Comparison of ENCODE assay signal across 12 cellular contexts in genomic region chr12:12836571-12836970, GRCh38. TPM values are rescaled to one million over a fixed set of nuclear protein-coding genes. Genes with fewer than 3 reads are reported as not detected.
DNase-seq lines count a peak whose midpoint lies in the region; ATAC-seq, FAIRE-seq and TF ChIP-seq lines count a peak whose summit lies in the region.
"Had no signal": no experiment of that assay in that cellular context is flagged by ENCODE, and none has a peak within 500 bp of the region (broad histone marks: within the 10 kb centered on the region; RNA-seq: fewer than 3 reads in every experiment).

No MANE protein-coding gene starts in this region.

- peak overlapping the region; percentile 87 for H3K27ac Mint-ChIP-seq in Caco-2 (ENCODE audit: unreplicated experiment)
- peak overlapping the region; percentile 23 for H3K27ac Mint-ChIP-seq in stimulated activated effector memory CD8-positive, alpha-beta T cell treated with anti-CD3 and anti-CD28 coated beads, Interleukin-12 subunit alpha, Interleukin-12 subunit beta, amount 100 ng/mL, for 72 hours
- no peak overlapping the region for H3K27ac Mint-ChIP-seq in natural killer cell
- H3K27ac Mint-ChIP-seq: activated CD8-positive, alpha-beta memory T cell treated with anti-CD3 and anti-CD28 coated beads, Interleukin-2, amount 10 ng/mL, durations not matched to agents 7 days and 5 days; activated naive CD8-positive, alpha-beta T cell treated with anti-CD3 and anti-CD28 coated beads, Interleukin-2, amount 10 ng/mL, durations not matched to agents 7 days and 5 days had no signal

- TF ChIP-seq CTCF in Caco-2 (IDR thresholded peaks at IDR 0.05; ENCODE audit: insufficient read depth in 1 of 2, low read depth in 1 of 2, low read length in 1 of 2, severe bottlenecking in 1 of 2, unreplicated experiment in 1 of 2) (no peak), D721Med (IDR thresholded peaks at IDR 0.05; ENCODE audit: insufficient read depth, missing control alignments) (no peak), natural killer cell (IDR thresholded peaks at IDR 0.05) (no peak)

- peaks cover 6% of the 10 kb centered on the region for H3K36me3 ChIP-seq in Caco-2 (ENCODE audit: control insufficient read depth, insufficient read depth, low read length)

- no peaks in the 10 kb centered on the region for H3K27me3 ChIP-seq in Caco-2 (replicated peaks; ENCODE audit: control insufficient read depth, insufficient read depth, low read length)

- no peak overlapping the region for H3K4me3 ChIP-seq in Caco-2 (ENCODE audit: low read depth, low read length)

- POLR2A ChIA-PET in Caco-2 (lab: Charles Lee) = interaction anchor here (0.8 to 3.2 kb wide), 3 partner anchors 36 to 54 kb away, joined by 6 to 26 read pairs (median 15); partner anchors contain the start of gene GPRC5A

- CTCF ChIA-PET in Caco-2 (lab: Charles Lee) = interaction anchor here (0.6 to 2.7 kb wide), 20 partner anchors 17 to 487 kb away, joined by 3 to 59 read pairs (median 4); partner anchors contain the start of genes GPRC5A and MANSC1

- peaks cover 45% of the 10 kb centered on the region for H3K4me1 ChIP-seq in Caco-2

- BruUV-seq in Caco-2 (replicated peaks; lab: Mats Ljungman, UMichigan) = no TSS peak

- H3K27me3 Mint-ChIP-seq in Caco-2 (ENCODE audit: insufficient read depth, unreplicated experiment) (no peaks in the 10 kb centered on the region), natural killer cell (ENCODE audit: low read depth in 2 of 2) (no peaks in the 10 kb centered on the region)
- H3K27me3 Mint-ChIP-seq: activated CD8-positive, alpha-beta memory T cell treated with anti-CD3 and anti-CD28 coated beads, Interleukin-2, amount 10 ng/mL, durations not matched to agents 7 days and 5 days; activated naive CD8-positive, alpha-beta T cell treated with anti-CD3 and anti-CD28 coated beads, Interleukin-2, amount 10 ng/mL, durations not matched to agents 7 days and 5 days had no signal

- no peak for FAIRE-seq in D721Med (lab: Jason Lieb, UNC)

- no peak for DNase-seq in Caco-2
- peak; percentile 36 for DNase-seq in M059J (ENCODE audit: low read depth)
- no peak for DNase-seq in left colon
- DNase-seq in stimulated activated effector memory CD8-positive, alpha-beta T cell treated with anti-CD3 and anti-CD28 coated beads, Interleukin-12 subunit alpha, Interleukin-12 subunit beta, amount 100 ng/mL, for 72 hours (ENCODE audit: low spot score in 2 of 2) = no peak
- DNase-seq in D721Med (ENCODE audit: insufficient read length, low spot score) = no peak
- no peak for DNase-seq in effector CD4-positive, alpha-beta T cell
- no peak for DNase-seq in natural killer cell
- DNase-seq: glutamatergic neuron had no signal

- intact Hi-C loops in Caco-2 (cut with micrococcal nuclease; ENCODE audit: unreplicated experiment) = no loop called here
- intact Hi-C loops in left colon (cut with DNase I, micrococcal nuclease) = loop anchor here in 1 of 2 donors (10.0 kb wide), 1 partner anchor 48 kb away; no protein-coding TSS in a partner anchor
- intact Hi-C loops in natural killer cell (cut with micrococcal nuclease) = no loop called here

- H3K9me3 Mint-ChIP-seq in Caco-2 (ENCODE audit: unreplicated experiment) (peaks cover 6% of the 10 kb centered on the region), natural killer cell (no peaks in the 10 kb centered on the region)
- no peaks in the 10 kb centered on the region for H3K9me3 Mint-ChIP-seq in stimulated activated effector memory CD8-positive, alpha-beta T cell treated with anti-CD3 and anti-CD28 coated beads, Interleukin-12 subunit alpha, Interleukin-12 subunit beta, amount 100 ng/mL, for 72 hours
- H3K9me3 Mint-ChIP-seq: activated naive CD8-positive, alpha-beta T cell treated with anti-CD3 and anti-CD28 coated beads, Interleukin-2, amount 10 ng/mL, durations not matched to agents 7 days and 5 days; CD8-positive, alpha-beta T cell had no signal

- H3K4me1 Mint-ChIP-seq in Caco-2 (ENCODE audit: low read depth, unreplicated experiment) = peaks cover 55% of the 10 kb centered on the region
- H3K4me1 Mint-ChIP-seq in stimulated activated effector memory CD8-positive, alpha-beta T cell treated with anti-CD3 and anti-CD28 coated beads, Interleukin-12 subunit alpha, Interleukin-12 subunit beta, amount 100 ng/mL, for 72 hours = peaks cover 12% of the 10 kb centered on the region
- H3K4me1 Mint-ChIP-seq in natural killer cell = peaks cover 0 to 10% of the 10 kb centered on the region in 2 donors

- no peaks in the 10 kb centered on the region for H3K9me3 ChIP-seq in Caco-2

- ATAC-seq in left colon (peak; percentile 29), GM19395 (IDR thresholded peaks at IDR 0.05; ENCODE audit: unreplicated experiment) (no peak), natural killer cell (no peak)
- no peak for ATAC-seq in stimulated activated effector memory CD8-positive, alpha-beta T cell treated with anti-CD3 and anti-CD28 coated beads, Interleukin-12 subunit alpha, Interleukin-12 subunit beta, amount 100 ng/mL, for 72 hours

- no peak overlapping the region for H3K4me3 Mint-ChIP-seq in Caco-2 (ENCODE audit: unreplicated experiment)
- H3K4me3 Mint-ChIP-seq in stimulated activated effector memory CD8-positive, alpha-beta T cell treated with anti-CD3 and anti-CD28 coated beads, Interleukin-12 subunit alpha, Interleukin-12 subunit beta, amount 100 ng/mL, for 72 hours = no peak overlapping the region
- H3K4me3 Mint-ChIP-seq in natural killer cell = no peak overlapping the region
- H3K4me3 Mint-ChIP-seq: activated CD8-positive, alpha-beta memory T cell treated with anti-CD3 and anti-CD28 coated beads, Interleukin-2, amount 10 ng/mL, durations not matched to agents 7 days and 5 days; activated naive CD8-positive, alpha-beta T cell treated with anti-CD3 and anti-CD28 coated beads, Interleukin-2, amount 10 ng/mL, durations not matched to agents 7 days and 5 days; CD8-positive, alpha-beta T cell had no signal

- peaks cover 37% of the 10 kb centered on the region for H3K36me3 Mint-ChIP-seq in Caco-2 (ENCODE audit: insufficient read depth, unreplicated experiment)
- peaks cover 47% of the 10 kb centered on the region for H3K36me3 Mint-ChIP-seq in stimulated activated effector memory CD8-positive, alpha-beta T cell treated with anti-CD3 and anti-CD28 coated beads, Interleukin-12 subunit alpha, Interleukin-12 subunit beta, amount 100 ng/mL, for 72 hours
- peaks cover 12% of the 10 kb centered on the region for H3K36me3 Mint-ChIP-seq in natural killer cell

RNA-seq across cellular contexts. Expression of gene DDX47, which starts 23.4 kb away (rescaled TPM):
- total RNA-seq in Caco-2 (2022) = 121 and 138 TPM in 2 replicates
- 125 and 149 TPM in 2 replicates for total RNA-seq in M059J (2014; rRNA removed; shearing (Covaris generic))
- total RNA-seq in left colon = 10 to 100 TPM; 30.5 to 31.0 TPM
- 100 to 1,000 TPM in 2 of 3 donors, 10 to 100 TPM in 1; 98.9 to 120 (median 114) TPM for total RNA-seq in natural killer cell

RNA-seq across cellular contexts. Expression of gene APOLD1, which starts 51.1 kb away (rescaled TPM):
- total RNA-seq in Caco-2 (2022) (4.1 and 4.7 TPM in 2 replicates), left colon (1 to 10 TPM; 2.6 to 6.7 TPM), natural killer cell (1 to 10 TPM in 2 of 3 donors, under 1 TPM in 1; 0.70 to 1.6 (median 1.6) TPM)
- 16.9 and 18.9 TPM in 2 replicates for total RNA-seq in M059J (2014; rRNA removed; shearing (Covaris generic))

RNA-seq across cellular contexts. Expression of gene GPRC5A, which starts 54.8 kb away (rescaled TPM):
- total RNA-seq in Caco-2 (2022) (73.9 and 99.7 TPM in 2 replicates), left colon (100 to 1,000 TPM; 206 to 463 TPM), natural killer cell (under 1 TPM in 2 of 3 donors, not detected in 1; 0.09 to 0.28 TPM)
- 70.0 and 89.7 TPM in 2 replicates for total RNA-seq in M059J (2014; rRNA removed; shearing (Covaris generic))
- total RNA-seq: activated CD8-positive, alpha-beta memory T cell treated with anti-CD3 and anti-CD28 coated beads, Interleukin-2, amount 10 ng/mL, durations not matched to agents 7 days and 5 days; activated naive CD8-positive, alpha-beta T cell treated with anti-CD3 and anti-CD28 coated beads, Interleukin-2, amount 10 ng/mL, durations not matched to agents 7 days and 5 days; CD8-positive, alpha-beta T cell had no signal

Comparison
In these comparisons a context has a peak if more than half of its experiments do, and no peak if none do; other contexts are left out.
1. H3K27ac Mint-ChIP-seq: peak in Caco-2 (single experiment) and stimulated activated effector memory CD8-positive, alpha-beta T cell treated with anti-CD3 and anti-CD28 coated beads, Interleukin-12 subunit alpha, Interleukin-12 subunit beta, amount 100 ng/mL, for 72 hours (single experiment); none in natural killer cell (0 of 2).
2. RNA of gene GPRC5A, which starts 54.8 kb away (total RNA-seq): 206 to 463 TPM in left colon, 70.0 to 89.7 TPM in M059J and 73.9 to 99.7 TPM in Caco-2; 0.09 to 0.28 TPM in natural killer cell; every median in the first group is over 10 times any median in the second.